ENCODE assay signal across 20 cellular contexts in genomic region chr3:95654567-95655362, GRCh38.
DNase-seq lines count a peak whose midpoint lies in the region; FAIRE-seq and TF ChIP-seq lines count a peak whose summit lies in the region.
"Had no signal": no experiment of that assay in that cellular context is flagged by ENCODE, and none has a peak within 500 bp of the region (broad histone marks: within the 10 kb centered on the region; RNA-seq: fewer than 3 reads in every experiment).

No MANE protein-coding gene starts in this region.

- WGBS in mesendoderm (ENCODE audit: extremely low coverage, insufficient coverage, low lambda C conversion rate) = no CpG with 5 or more reads among the region's 13 CpGs

- no peak overlapping the region for H3K4ac ChIP-seq in mesendoderm (ENCODE audit: low read depth, low read length)

- H2AK5ac ChIP-seq in mesendoderm (ENCODE audit: low read length) = no peak overlapping the region

- FAIRE-seq in RCC 7860 (lab: Jason Lieb, UNC) = no peak

- H3K4me1 ChIP-seq in mesendoderm (ENCODE audit: control insufficient read depth, low read depth, low read length) = no peaks in the 10 kb centered on the region
- H3K4me1 ChIP-seq: HAP-1, SJSA1 had no signal

- CTCF ChIA-PET in activated CD4-positive, alpha-beta memory T cell treated with anti-CD3 and anti-CD28 coated beads for 36 hours (lab: Charles Lee) = no interaction called here

- H3K27me3 Mint-ChIP-seq in endothelial cell (ENCODE audit: unreplicated experiment) = no peaks in the 10 kb centered on the region
- H3K27me3 Mint-ChIP-seq in activated CD4-positive, alpha-beta memory T cell treated with anti-CD3 and anti-CD28 coated beads for 36 hours = no peaks in the 10 kb centered on the region
- H3K27me3 Mint-ChIP-seq: CD8-positive, alpha-beta memory T cell; IgD-negative memory B cell had no signal

- no peaks in the 10 kb centered on the region for H3K27me3 ChIP-seq in mesendoderm (ENCODE audit: insufficient read depth, low read length, poor library complexity)
- H3K27me3 ChIP-seq: SJSA1 had no signal

- no peaks in the 10 kb centered on the region for H3K36me3 ChIP-seq in mesendoderm (ENCODE audit: control insufficient read depth, insufficient read depth, low read length)
- H3K36me3 ChIP-seq: HAP-1, SJSA1 had no signal

- H3K23ac ChIP-seq in mesendoderm (ENCODE audit: low read length) = no peak overlapping the region

- H3K36me3 Mint-ChIP-seq in endothelial cell (ENCODE audit: low read depth, unreplicated experiment) = no peaks in the 10 kb centered on the region
- no peaks in the 10 kb centered on the region for H3K36me3 Mint-ChIP-seq in activated CD4-positive, alpha-beta memory T cell treated with anti-CD3 and anti-CD28 coated beads for 36 hours
- H3K36me3 Mint-ChIP-seq: CD8-positive, alpha-beta memory T cell; IgD-negative memory B cell had no signal

- H3K4me3 Mint-ChIP-seq in endothelial cell (ENCODE audit: unreplicated experiment) = no peak overlapping the region
- no peak overlapping the region for H3K4me3 Mint-ChIP-seq in activated CD4-positive, alpha-beta memory T cell treated with anti-CD3 and anti-CD28 coated beads for 36 hours
- H3K4me3 Mint-ChIP-seq: CD8-positive, alpha-beta memory T cell; IgD-negative memory B cell had no signal

- no peak overlapping the region for H2BK5ac ChIP-seq in mesendoderm (ENCODE audit: low read length)

- no peak overlapping the region for H3K4me3 ChIP-seq in mesendoderm (ENCODE audit: low read length)
- H3K4me3 ChIP-seq: HAP-1, SJSA1 had no signal

- no peaks in the 10 kb centered on the region for H3K9me3 Mint-ChIP-seq in endothelial cell (ENCODE audit: unreplicated experiment)
- H3K9me3 Mint-ChIP-seq in activated CD4-positive, alpha-beta memory T cell treated with anti-CD3 and anti-CD28 coated beads for 36 hours = peaks cover 5% of the 10 kb centered on the region

- H3K79me2 ChIP-seq in mesendoderm (ENCODE audit: control insufficient read depth, insufficient read depth, low read length) = no peaks in the 10 kb centered on the region

- no peak overlapping the region for H4K8ac ChIP-seq in mesendoderm (ENCODE audit: low read depth, low read length)

- intact Hi-C loops in activated CD4-positive, alpha-beta memory T cell treated with anti-CD3 and anti-CD28 coated beads for 36 hours (cut with micrococcal nuclease) = no loop called here

- no peak overlapping the region for H3K18ac ChIP-seq in mesendoderm (ENCODE audit: low read length)

- no peak overlapping the region for H3K56ac ChIP-seq in mesendoderm (ENCODE audit: low read length)

- H3K9ac ChIP-seq in mesendoderm (ENCODE audit: low read length) = no peak overlapping the region

- H4K5ac ChIP-seq in mesendoderm (ENCODE audit: low read length) = no peak overlapping the region

- POLR2A ChIA-PET in activated CD4-positive, alpha-beta memory T cell treated with anti-CD3 and anti-CD28 coated beads for 36 hours (lab: Charles Lee) = no interaction called here

- H3K27ac ChIP-seq in mesendoderm (ENCODE audit: low read depth, low read length) = no peak overlapping the region
- H3K27ac ChIP-seq: SJSA1 had no signal

- H2BK15ac ChIP-seq in mesendoderm (replicated peaks; ENCODE audit: low read depth) = no peak overlapping the region

- no peak overlapping the region for H2BK120ac ChIP-seq in mesendoderm (ENCODE audit: low read depth, low read length)

- H3K79me1 ChIP-seq in mesendoderm (ENCODE audit: low read length) = no peaks in the 10 kb centered on the region

- peak; percentile 26 for DNase-seq in H4 (ENCODE audit: low spot score)
- DNase-seq in M059J (ENCODE audit: low read depth) = peak; percentile 0
- DNase-seq in RCC 7860 (ENCODE audit: low spot score) = peak; percentile 98
- peak; percentile 1 for DNase-seq in mesendoderm
- no peak for DNase-seq in endothelial cell (ENCODE audit: low spot score)
- DNase-seq in activated CD4-positive, alpha-beta T cell treated with anti-CD3 and anti-CD28 coated beads for 4 hours = no peak
- DNase-seq in activated CD4-positive, alpha-beta memory T cell treated with anti-CD3 and anti-CD28 coated beads for 36 hours = no peak
- DNase-seq: AML-193; C1 segment of cervical spinal cord; CD8-positive, alpha-beta memory T cell; DMS79; MV-4-11; NCI-H1105 treated with DMSO at 0.1 percent for 48 hours; NCI-H1694 treated with DMSO at 0.1 percent for 48 hours; NCI-H226; NCI-H524 treated with DMSO at 0.1 percent for 48 hours; OCI-M1 had no signal

- H3K4me1 Mint-ChIP-seq in endothelial cell (ENCODE audit: unreplicated experiment) = no peaks in the 10 kb centered on the region
- no peaks in the 10 kb centered on the region for H3K4me1 Mint-ChIP-seq in activated CD4-positive, alpha-beta memory T cell treated with anti-CD3 and anti-CD28 coated beads for 36 hours (ENCODE audit: low read depth)
- H3K4me1 Mint-ChIP-seq: CD8-positive, alpha-beta memory T cell; IgD-negative memory B cell had no signal

- no peak overlapping the region for H3K27ac Mint-ChIP-seq in endothelial cell (ENCODE audit: unreplicated experiment)
- H3K27ac Mint-ChIP-seq in activated CD4-positive, alpha-beta memory T cell treated with anti-CD3 and anti-CD28 coated beads for 36 hours = no peak overlapping the region
- H3K27ac Mint-ChIP-seq: CD8-positive, alpha-beta memory T cell; IgD-negative memory B cell had no signal

- TF ChIP-seq CTCF in endothelial cell (IDR thresholded peaks at IDR 0.05; ENCODE audit: unreplicated experiment) = no peak

- no peak overlapping the region for H3K4me2 ChIP-seq in mesendoderm (ENCODE audit: low read length)

Comparison
In these comparisons a context has a peak if more than half of its experiments do, and no peak if none do; other contexts are left out.
1. DNase-seq: peak in H4 (single experiment), M059J (single experiment), RCC 7860 (single experiment) and mesendoderm (single experiment); none in endothelial cell (single experiment), activated CD4-positive, alpha-beta T cell treated with anti-CD3 and anti-CD28 coated beads for 4 hours (0 of 2) and activated CD4-positive, alpha-beta memory T cell treated with anti-CD3 and anti-CD28 coated beads for 36 hours (single experiment).